ENCODE assay signal across 9 cellular contexts in the genomic region with DNA sequence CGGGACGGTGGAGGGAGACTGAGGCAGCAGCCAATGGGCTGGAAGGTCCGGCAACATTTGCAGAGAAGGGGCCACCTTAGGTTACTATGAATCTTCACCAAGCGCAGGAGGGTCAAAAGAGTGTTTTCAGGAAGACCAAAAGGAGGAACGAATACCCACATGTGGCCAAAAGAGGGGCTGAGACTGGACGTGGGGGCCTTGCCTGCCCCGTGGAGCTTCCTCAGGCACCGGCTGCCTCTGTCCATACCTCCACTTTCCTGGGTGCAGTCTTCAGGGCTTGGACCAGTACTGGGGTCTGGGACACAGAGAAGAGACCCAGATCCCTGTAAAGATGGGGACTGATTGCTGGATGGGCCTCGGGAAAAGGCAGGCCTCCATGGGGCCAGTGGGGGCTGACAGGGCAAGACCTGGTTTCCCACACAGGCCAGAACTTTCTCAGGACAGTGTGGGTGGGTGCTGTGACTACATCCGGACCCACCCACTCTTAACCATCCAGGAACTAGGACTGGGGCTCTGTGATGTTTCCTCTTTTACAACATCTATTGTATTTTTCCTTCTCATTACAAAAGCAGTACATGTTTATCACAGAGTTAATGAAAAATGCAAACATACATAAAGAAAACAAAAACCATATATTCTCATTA.
A peak's percentile ranks its signal among the peaks of the same experiment; 100 is the strongest.
DNase-seq lines count a peak whose midpoint lies in the region; ATAC-seq, FAIRE-seq and TF ChIP-seq lines count a peak whose summit lies in the region.
"Had no signal": no experiment of that assay in that cellular context is flagged by ENCODE, and none has a peak within 500 bp of the region (broad histone marks: within the 10 kb centered on the region; RNA-seq: fewer than 3 reads in every experiment).

No MANE protein-coding gene starts in this region.

- no peak for DNase-seq in Peyer's patch
- DNase-seq in right cardiac atrium, result peak in 1 of 3 donors; percentile 57
- no peak for DNase-seq in stimulated activated effector memory CD8-positive, alpha-beta T cell treated with anti-CD3 and anti-CD28 coated beads, Interleukin-12 subunit alpha, Interleukin-12 subunit beta, amount 100 ng/mL, for 72 hours (ENCODE audit: low spot score in 2 of 2)
- DNase-seq in NCI-H446 (lab: John Stamatoyannopoulos, UW), result no peak
- no peak for DNase-seq in GM12892 (ENCODE audit: insufficient read length)
- DNase-seq in AG08396 (ENCODE audit: low spot score), result no peak
- DNase-seq: NCI-H1436 treated with DMSO at 0.1 percent for 48 hours had no signal

- no peak for FAIRE-seq in GM12892 (lab: Jason Lieb, UNC)

- TF ChIP-seq CTCF in Peyer's patch (IDR thresholded peaks at IDR 0.05), result no peak

- peak overlapping the region; percentile 36 for H3K4me3 Mint-ChIP-seq in stimulated activated effector memory CD8-positive, alpha-beta T cell treated with anti-CD3 and anti-CD28 coated beads, Interleukin-12 subunit alpha, Interleukin-12 subunit beta, amount 100 ng/mL, for 72 hours

- H3K4me3 ChIP-seq in Peyer's patch (peak overlapping the region; percentile 45 to 67 (median 52)), right cardiac atrium (ENCODE audit: low read length) (peak overlapping the region; percentile 69)

- WGBS in right cardiac atrium, result 50% methylated on average over 10 of the region's 10 CpGs

- H3K9me3 ChIP-seq in Peyer's patch (no peaks in the 10 kb centered on the region), right cardiac atrium (ENCODE audit: control insufficient read depth, low read length) (no peaks in the 10 kb centered on the region)

- H3K4me1 ChIP-seq in Peyer's patch (peaks cover 0 to 12% (median 6%) of the 10 kb centered on the region in 4 donors), right cardiac atrium (ENCODE audit: control insufficient read depth, insufficient read depth, low read length) (peaks cover 3% of the 10 kb centered on the region)

- peak overlapping the region in 2 of 4 donors; percentile 72 to 77 for H3K27ac ChIP-seq in Peyer's patch
- peak overlapping the region; percentile 68 for H3K27ac ChIP-seq in right cardiac atrium (ENCODE audit: low read length)

- no peaks in the 10 kb centered on the region for H3K27me3 ChIP-seq in Peyer's patch
- no peaks in the 10 kb centered on the region for H3K27me3 ChIP-seq in right cardiac atrium (ENCODE audit: control insufficient read depth, insufficient read depth)

- H3K4me1 Mint-ChIP-seq in stimulated activated effector memory CD8-positive, alpha-beta T cell treated with anti-CD3 and anti-CD28 coated beads, Interleukin-12 subunit alpha, Interleukin-12 subunit beta, amount 100 ng/mL, for 72 hours, result no peaks in the 10 kb centered on the region

- H3K27ac Mint-ChIP-seq in stimulated activated effector memory CD8-positive, alpha-beta T cell treated with anti-CD3 and anti-CD28 coated beads, Interleukin-12 subunit alpha, Interleukin-12 subunit beta, amount 100 ng/mL, for 72 hours, result no peak overlapping the region

- ATAC-seq in GM19463 (IDR thresholded peaks at IDR 0.05; ENCODE audit: unreplicated experiment) (peak; percentile 13), right cardiac atrium (peak; percentile 15 to 72), HG02623 (IDR thresholded peaks at IDR 0.05; ENCODE audit: unreplicated experiment) (no peak)
- no peak for ATAC-seq in stimulated activated effector memory CD8-positive, alpha-beta T cell treated with anti-CD3 and anti-CD28 coated beads, Interleukin-12 subunit alpha, Interleukin-12 subunit beta, amount 100 ng/mL, for 72 hours

- TF ChIP-seq POLR2A in Peyer's patch (IDR thresholded peaks at IDR 0.05) (no peak), GM12892 (IDR thresholded peaks at IDR 0.05; ENCODE audit: low read depth, low read length) (no peak)

- H3K36me3 Mint-ChIP-seq in stimulated activated effector memory CD8-positive, alpha-beta T cell treated with anti-CD3 and anti-CD28 coated beads, Interleukin-12 subunit alpha, Interleukin-12 subunit beta, amount 100 ng/mL, for 72 hours, result no peaks in the 10 kb centered on the region

- no peaks in the 10 kb centered on the region for H3K36me3 ChIP-seq in Peyer's patch

- no peaks in the 10 kb centered on the region for H3K9me3 Mint-ChIP-seq in stimulated activated effector memory CD8-positive, alpha-beta T cell treated with anti-CD3 and anti-CD28 coated beads, Interleukin-12 subunit alpha, Interleukin-12 subunit beta, amount 100 ng/mL, for 72 hours

- intact Hi-C loops in right cardiac atrium (cut with DNase I), result loop anchor here in 1 of 4 donors (10.0 kb wide), 1 partner anchor 292 kb away; the partner anchor contains the start of gene ZSWIM6

Comparison
In these comparisons a context has a peak if more than half of its experiments do, and no peak if none do; other contexts are left out.
1. ATAC-seq: peak in GM19463 (single experiment) and right cardiac atrium (2 of 2); none in stimulated activated effector memory CD8-positive, alpha-beta T cell treated with anti-CD3 and anti-CD28 coated beads, Interleukin-12 subunit alpha, Interleukin-12 subunit beta, amount 100 ng/mL, for 72 hours (single experiment) and HG02623 (single experiment).